ENCODE assay signal across 1 cellular context in the genomic region with DNA sequence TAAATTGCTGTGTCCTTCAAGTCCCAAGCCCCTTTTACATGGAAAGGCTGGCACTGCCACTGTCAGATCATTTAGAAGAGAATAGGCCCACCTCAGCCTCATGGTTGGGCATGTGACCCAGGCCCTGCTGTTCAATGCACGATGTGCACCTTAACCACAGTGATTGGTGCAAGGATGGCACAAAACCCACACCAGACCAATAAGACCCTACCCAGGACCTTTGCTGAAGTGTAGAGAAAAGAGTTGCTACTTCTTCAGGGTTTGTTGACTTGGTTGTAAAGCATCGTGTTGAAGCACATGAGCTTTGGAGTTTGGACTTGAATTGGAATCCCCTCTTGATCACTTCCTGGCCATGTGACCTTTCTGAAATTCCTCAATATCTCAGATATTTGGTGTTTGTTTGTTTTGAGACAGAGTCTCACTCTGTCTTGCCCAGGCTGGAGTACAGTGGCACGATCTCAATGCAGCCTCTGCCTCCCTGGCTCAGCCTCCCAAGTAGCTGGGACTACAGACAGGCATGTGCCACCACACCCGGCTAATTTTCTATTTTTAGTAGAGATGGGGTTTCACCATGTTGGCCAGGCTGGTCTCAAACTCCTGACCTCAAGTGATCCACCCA.
A peak's percentile ranks its signal among the peaks of the same experiment; 100 is the strongest.
TF ChIP-seq lines count a peak whose summit lies in the region.

No MANE protein-coding gene starts in this region.

TF ChIP-seq in HepG2, 621 proteins besides CTCF, POLR2A, EP300 and RAD21 (continued from another document and continues in another):
- TF ChIP-seq ZNF614 (CRISPR knock-in tag; IDR thresholded peaks at IDR 0.05; ENCODE audit: borderline replicate concordance), result 0 out of 2 replicates have a peak, but pooled peaks have one; percentile 22
- no peak for TF ChIP-seq KLF15 (CRISPR knock-in tag; IDR thresholded peaks at IDR 0.05; ENCODE audit: borderline replicate concordance)
- TF ChIP-seq HNF1B (CRISPR knock-in tag; IDR thresholded peaks at IDR 0.05), result peak; percentile 59; the same call in 1 of the 2 replicates
- TF ChIP-seq MNT (IDR thresholded peaks at IDR 0.05), result peak; percentile 57; the same call in 1 of the 2 replicates
- no peak for TF ChIP-seq MXD4 (CRISPR knock-in tag; IDR thresholded peaks at IDR 0.05)
- TF ChIP-seq, protein P1, sequence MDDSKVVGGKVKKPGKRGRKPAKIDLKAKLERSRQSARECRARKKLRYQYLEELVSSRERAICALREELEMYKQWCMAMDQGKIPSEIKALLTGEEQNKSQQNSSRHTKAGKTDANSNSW (CRISPR knock-in tag; IDR thresholded peaks at IDR 0.05; ENCODE audit: borderline replicate concordance), result no peak
- no peak for TF ChIP-seq FOXP1 (IDR thresholded peaks at IDR 0.05)
- peak; percentile 69 for TF ChIP-seq FOXP1 (CRISPR knock-in tag; IDR thresholded peaks at IDR 0.05)
- peak; percentile 73 for TF ChIP-seq USF2 (IDR thresholded peaks at IDR 0.05; ENCODE audit: low read depth, low read length)
- peak; percentile 64; the same call in 1 of the 2 replicates for TF ChIP-seq USF2 (CRISPR knock-in tag; IDR thresholded peaks at IDR 0.05; ENCODE audit: borderline replicate concordance)
- 0 out of 2 replicates have a peak, but pooled peaks have one; percentile 39 for TF ChIP-seq NFKB2 (CRISPR knock-in tag; IDR thresholded peaks at IDR 0.05; ENCODE audit: borderline replicate concordance)
- TF ChIP-seq SNAI1 (CRISPR knock-in tag; IDR thresholded peaks at IDR 0.05; ENCODE audit: borderline replicate concordance), result peak; percentile 67; the same call in 1 of the 2 replicates
- TF ChIP-seq HIVEP1 (CRISPR knock-in tag; IDR thresholded peaks at IDR 0.05), result 0 out of 2 replicates have a peak, but pooled peaks have one; percentile 61
- TF ChIP-seq, protein P2, sequence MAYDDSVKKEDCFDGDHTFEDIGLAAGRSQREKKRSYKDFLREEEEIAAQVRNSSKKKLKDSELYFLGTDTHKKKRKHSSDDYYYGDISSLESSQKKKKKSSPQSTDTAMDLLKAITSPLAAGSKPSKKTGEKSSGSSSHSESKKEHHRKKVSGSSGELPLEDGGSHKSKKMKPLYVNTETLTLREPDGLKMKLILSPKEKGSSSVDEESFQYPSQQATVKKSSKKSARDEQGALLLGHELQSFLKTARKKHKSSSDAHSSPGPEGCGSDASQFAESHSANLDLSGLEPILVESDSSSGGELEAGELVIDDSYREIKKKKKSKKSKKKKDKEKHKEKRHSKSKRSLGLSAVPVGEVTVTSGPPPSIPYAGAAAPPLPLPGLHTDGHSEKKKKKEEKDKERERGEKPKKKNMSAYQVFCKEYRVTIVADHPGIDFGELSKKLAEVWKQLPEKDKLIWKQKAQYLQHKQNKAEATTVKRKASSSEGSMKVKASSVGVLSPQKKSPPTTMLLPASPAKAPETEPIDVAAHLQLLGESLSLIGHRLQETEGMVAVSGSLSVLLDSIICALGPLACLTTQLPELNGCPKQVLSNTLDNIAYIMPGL (CRISPR knock-in tag; IDR thresholded peaks at IDR 0.05; ENCODE audit: borderline replicate concordance in 1 of 2, low read depth in 1 of 2), result peak; percentile 46 to 48; a peak in 2 of 4 replicates
- TF ChIP-seq ZSCAN20 (CRISPR knock-in tag; IDR thresholded peaks at IDR 0.05; ENCODE audit: borderline replicate concordance), result no peak
- no peak; the same call in 1 of the 2 replicates for TF ChIP-seq BCL3 (CRISPR knock-in tag; IDR thresholded peaks at IDR 0.05)
- peak; percentile 41; the same call in 1 of the 2 replicates for TF ChIP-seq ZMYM4 (CRISPR knock-in tag; IDR thresholded peaks at IDR 0.05)
- peak; percentile 61 for TF ChIP-seq RARA (CRISPR knock-in tag; IDR thresholded peaks at IDR 0.05)
- peak; percentile 63; the same call in 1 of the 2 replicates for TF ChIP-seq ZNF331 (CRISPR knock-in tag; IDR thresholded peaks at IDR 0.05)
- no peak for TF ChIP-seq KDM3A (CRISPR knock-in tag; IDR thresholded peaks at IDR 0.05; ENCODE audit: low read depth)
- 0 out of 2 replicates have a peak, but pooled peaks have one; percentile 11 for TF ChIP-seq KLF6 (CRISPR knock-in tag; IDR thresholded peaks at IDR 0.05)
- TF ChIP-seq ZSCAN12 (CRISPR knock-in tag; IDR thresholded peaks at IDR 0.05), result 0 out of 2 replicates have a peak, but pooled peaks have one; percentile 73
- TF ChIP-seq ZNF251 (CRISPR knock-in tag; IDR thresholded peaks at IDR 0.05), result no peak
- TF ChIP-seq CCDC6 (CRISPR knock-in tag; IDR thresholded peaks at IDR 0.05), result peak; percentile 75; the same call in 1 of the 2 replicates
- TF ChIP-seq, protein P3, sequence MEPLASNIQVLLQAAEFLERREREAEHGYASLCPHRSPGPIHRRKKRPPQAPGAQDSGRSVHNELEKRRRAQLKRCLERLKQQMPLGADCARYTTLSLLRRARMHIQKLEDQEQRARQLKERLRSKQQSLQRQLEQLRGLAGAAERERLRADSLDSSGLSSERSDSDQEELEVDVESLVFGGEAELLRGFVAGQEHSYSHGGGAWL (CRISPR knock-in tag; IDR thresholded peaks at IDR 0.05), result 0 out of 2 replicates have a peak, but pooled peaks have one; percentile 3
- TF ChIP-seq NCOR1 (IDR thresholded peaks at IDR 0.05; ENCODE audit: borderline replicate concordance, low read length), result peak; percentile 62; the same call in 1 of the 2 replicates
- TF ChIP-seq, protein P4, sequence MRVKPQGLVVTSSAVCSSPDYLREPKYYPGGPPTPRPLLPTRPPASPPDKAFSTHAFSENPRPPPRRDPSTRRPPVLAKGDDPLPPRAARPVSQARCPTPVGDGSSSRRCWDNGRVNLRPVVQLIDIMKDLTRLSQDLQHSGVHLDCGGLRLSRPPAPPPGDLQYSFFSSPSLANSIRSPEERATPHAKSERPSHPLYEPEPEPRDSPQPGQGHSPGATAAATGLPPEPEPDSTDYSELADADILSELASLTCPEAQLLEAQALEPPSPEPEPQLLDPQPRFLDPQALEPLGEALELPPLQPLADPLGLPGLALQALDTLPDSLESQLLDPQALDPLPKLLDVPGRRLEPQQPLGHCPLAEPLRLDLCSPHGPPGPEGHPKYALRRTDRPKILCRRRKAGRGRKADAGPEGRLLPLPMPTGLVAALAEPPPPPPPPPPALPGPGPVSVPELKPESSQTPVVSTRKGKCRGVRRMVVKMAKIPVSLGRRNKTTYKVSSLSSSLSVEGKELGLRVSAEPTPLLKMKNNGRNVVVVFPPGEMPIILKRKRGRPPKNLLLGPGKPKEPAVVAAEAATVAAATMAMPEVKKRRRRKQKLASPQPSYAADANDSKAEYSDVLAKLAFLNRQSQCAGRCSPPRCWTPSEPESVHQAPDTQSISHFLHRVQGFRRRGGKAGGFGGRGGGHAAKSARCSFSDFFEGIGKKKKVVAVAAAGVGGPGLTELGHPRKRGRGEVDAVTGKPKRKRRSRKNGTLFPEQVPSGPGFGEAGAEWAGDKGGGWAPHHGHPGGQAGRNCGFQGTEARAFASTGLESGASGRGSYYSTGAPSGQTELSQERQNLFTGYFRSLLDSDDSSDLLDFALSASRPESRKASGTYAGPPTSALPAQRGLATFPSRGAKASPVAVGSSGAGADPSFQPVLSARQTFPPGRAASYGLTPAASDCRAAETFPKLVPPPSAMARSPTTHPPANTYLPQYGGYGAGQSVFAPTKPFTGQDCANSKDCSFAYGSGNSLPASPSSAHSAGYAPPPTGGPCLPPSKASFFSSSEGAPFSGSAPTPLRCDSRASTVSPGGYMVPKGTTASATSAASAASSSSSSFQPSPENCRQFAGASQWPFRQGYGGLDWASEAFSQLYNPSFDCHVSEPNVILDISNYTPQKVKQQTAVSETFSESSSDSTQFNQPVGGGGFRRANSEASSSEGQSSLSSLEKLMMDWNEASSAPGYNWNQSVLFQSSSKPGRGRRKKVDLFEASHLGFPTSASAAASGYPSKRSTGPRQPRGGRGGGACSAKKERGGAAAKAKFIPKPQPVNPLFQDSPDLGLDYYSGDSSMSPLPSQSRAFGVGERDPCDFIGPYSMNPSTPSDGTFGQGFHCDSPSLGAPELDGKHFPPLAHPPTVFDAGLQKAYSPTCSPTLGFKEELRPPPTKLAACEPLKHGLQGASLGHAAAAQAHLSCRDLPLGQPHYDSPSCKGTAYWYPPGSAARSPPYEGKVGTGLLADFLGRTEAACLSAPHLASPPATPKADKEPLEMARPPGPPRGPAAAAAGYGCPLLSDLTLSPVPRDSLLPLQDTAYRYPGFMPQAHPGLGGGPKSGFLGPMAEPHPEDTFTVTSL (CRISPR knock-in tag; IDR thresholded peaks at IDR 0.05; ENCODE audit: borderline replicate concordance), result peak; percentile 45; the same call in 1 of the 2 replicates
- TF ChIP-seq ATM (IDR thresholded peaks at IDR 0.05; ENCODE audit: borderline replicate concordance), result no peak
- TF ChIP-seq NR2F6 (IDR thresholded peaks at IDR 0.05), result peak; percentile 16; the same call in 1 of the 2 replicates
- no peak for TF ChIP-seq NR2F6 (CRISPR knock-in tag; IDR thresholded peaks at IDR 0.05)
- peak; percentile 23; the same call in 1 of the 2 replicates for TF ChIP-seq ZBTB7B (CRISPR knock-in tag; IDR thresholded peaks at IDR 0.05)
- TF ChIP-seq HNRNPL (IDR thresholded peaks at IDR 0.05; ENCODE audit: low read depth, low read length), result 0 out of 2 replicates have a peak, but pooled peaks have one; percentile 2
- TF ChIP-seq, protein P5, sequence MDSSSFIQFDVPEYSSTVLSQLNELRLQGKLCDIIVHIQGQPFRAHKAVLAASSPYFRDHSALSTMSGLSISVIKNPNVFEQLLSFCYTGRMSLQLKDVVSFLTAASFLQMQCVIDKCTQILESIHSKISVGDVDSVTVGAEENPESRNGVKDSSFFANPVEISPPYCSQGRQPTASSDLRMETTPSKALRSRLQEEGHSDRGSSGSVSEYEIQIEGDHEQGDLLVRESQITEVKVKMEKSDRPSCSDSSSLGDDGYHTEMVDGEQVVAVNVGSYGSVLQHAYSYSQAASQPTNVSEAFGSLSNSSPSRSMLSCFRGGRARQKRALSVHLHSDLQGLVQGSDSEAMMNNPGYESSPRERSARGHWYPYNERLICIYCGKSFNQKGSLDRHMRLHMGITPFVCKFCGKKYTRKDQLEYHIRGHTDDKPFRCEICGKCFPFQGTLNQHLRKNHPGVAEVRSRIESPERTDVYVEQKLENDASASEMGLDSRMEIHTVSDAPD (CRISPR knock-in tag; IDR thresholded peaks at IDR 0.05), result peak; percentile 51; the same call in 1 of the 2 replicates
- TF ChIP-seq FOXO1 (CRISPR knock-in tag; IDR thresholded peaks at IDR 0.05), result peak; percentile 77; the same call in 1 of the 2 replicates
- no peak for TF ChIP-seq ZNF558 (CRISPR knock-in tag; IDR thresholded peaks at IDR 0.05; ENCODE audit: borderline replicate concordance)
- TF ChIP-seq SIX1 (CRISPR knock-in tag; IDR thresholded peaks at IDR 0.05; ENCODE audit: borderline replicate concordance), result no peak
- peak; percentile 81 for TF ChIP-seq TEAD3 (CRISPR knock-in tag; optimal IDR thresholded peaks at IDR 0.05; ENCODE audit: borderline replicate concordance)
- no peak for TF ChIP-seq GPN1 (CRISPR knock-in tag; IDR thresholded peaks at IDR 0.05; ENCODE audit: borderline replicate concordance)
- TF ChIP-seq RAD51 (IDR thresholded peaks at IDR 0.05; ENCODE audit: borderline replicate concordance), result 0 out of 2 replicates have a peak, but pooled peaks have one; percentile 6
- TF ChIP-seq ZFX (CRISPR knock-in tag; IDR thresholded peaks at IDR 0.05; ENCODE audit: low read depth), result peak; percentile 57
- 0 out of 2 replicates have a peak, but pooled peaks have one; percentile 51 for TF ChIP-seq SMYD3 (CRISPR knock-in tag; IDR thresholded peaks at IDR 0.05)
- TF ChIP-seq GATAD1 (CRISPR knock-in tag; IDR thresholded peaks at IDR 0.05), result no peak
- no peak for TF ChIP-seq SP1 (IDR thresholded peaks at IDR 0.05)
- no peak for TF ChIP-seq SP1 (CRISPR knock-in tag; IDR thresholded peaks at IDR 0.05)
- 0 out of 2 replicates have a peak, but pooled peaks have one; percentile 17 for TF ChIP-seq PPARG (CRISPR knock-in tag; conservative IDR thresholded peaks at IDR 0.05)
